18 cellular contexts compared by ENCODE assay signal in genomic region chr17:6366144-6366755, GRCh38.
DNase-seq lines count a peak whose midpoint lies in the region; ATAC-seq and TF ChIP-seq lines count a peak whose summit lies in the region.
"Had no signal": no experiment of that assay in that cellular context is flagged by ENCODE, and none has a peak within 500 bp of the region (broad histone marks: within the 10 kb centered on the region; RNA-seq: fewer than 3 reads in every experiment).

No MANE protein-coding gene starts in this region.

- no peaks in the 10 kb centered on the region for H3K79me2 ChIP-seq in PC-9 (ENCODE audit: low read depth)

- no peak overlapping the region for H3K4me3 ChIP-seq in PC-9
- no peak overlapping the region for H3K4me3 ChIP-seq in fibroblast of villous mesenchyme (ENCODE audit: low read depth, low read length)
- H3K4me3 ChIP-seq in thyroid gland (replicated peaks in 1 of 3), result no peak overlapping the region
- H3K4me3 ChIP-seq: dorsolateral prefrontal cortex, SJCRH30, thoracic aorta had no signal

- peaks cover 19% of the 10 kb centered on the region for H3F3A ChIP-seq in PC-9 (ENCODE audit: insufficient read depth, low read depth)

- intact Hi-C loops in PC-9 (cut with micrococcal nuclease; ENCODE audit: unreplicated experiment), result no loop called here
- intact Hi-C loops in thyroid gland (cut with DNase I), result no loop called here

- no peaks in the 10 kb centered on the region for H4K20me1 ChIP-seq in PC-9 (ENCODE audit: insufficient read depth)

- peaks cover 54% of the 10 kb centered on the region for H3K27me3 Mint-ChIP-seq in activated CD8-positive, alpha-beta memory T cell treated with anti-CD3 and anti-CD28 coated beads, Interleukin-2, amount 10 ng/mL, durations not matched to agents 7 days and 5 days

- H3K27ac ChIP-seq in PC-9, result no peak overlapping the region
- no peak overlapping the region for H3K27ac ChIP-seq in thyroid gland
- H3K27ac ChIP-seq: dorsolateral prefrontal cortex, SJCRH30, thoracic aorta had no signal

- H3K27me3 ChIP-seq in PC-9 (ENCODE audit: insufficient read depth, low read depth) (peaks cover 66% of the 10 kb centered on the region), thyroid gland (no peaks in the 10 kb centered on the region)
- H3K27me3 ChIP-seq: SJCRH30 had no signal

- BruUV-seq in PC-9 (replicated peaks; lab: Mats Ljungman, UMichigan), result no TSS peak

- POLR2A ChIA-PET in PC-9 (lab: Charles Lee; ENCODE audit: unreplicated experiment), result no interaction called here

- H3K9me3 ChIP-seq in PC-9 (ENCODE audit: insufficient read depth, low read depth) (no peaks in the 10 kb centered on the region), thyroid gland (no peaks in the 10 kb centered on the region)
- H3K9me3 ChIP-seq: SJCRH30, thoracic aorta had no signal

- H3K9me2 ChIP-seq in PC-9 (ENCODE audit: insufficient read depth), result no peaks in the 10 kb centered on the region

- no peak for TF ChIP-seq CTCF in PC-9 (conservative IDR thresholded peaks at IDR 0.05)
- no peak for TF ChIP-seq CTCF in fibroblast of villous mesenchyme (IDR thresholded peaks at IDR 0.05; ENCODE audit: insufficient read depth, low read depth, low read length)
- TF ChIP-seq CTCF in thyroid gland (IDR thresholded peaks at IDR 0.05), result no peak

- H3K4me2 ChIP-seq in PC-9, result peak overlapping the region; percentile 38

- H3K4me1 ChIP-seq in PC-9 (replicated peaks; ENCODE audit: insufficient read depth) (peaks cover 19% of the 10 kb centered on the region), thyroid gland (no peaks in the 10 kb centered on the region)
- H3K4me1 ChIP-seq: SJCRH30 had no signal

- H3K27ac Mint-ChIP-seq in activated CD8-positive, alpha-beta memory T cell treated with anti-CD3 and anti-CD28 coated beads, Interleukin-2, amount 10 ng/mL, durations not matched to agents 7 days and 5 days, result no peak overlapping the region
- H3K27ac Mint-ChIP-seq: B cell had no signal

- no peak overlapping the region for H3K4me3 Mint-ChIP-seq in activated CD8-positive, alpha-beta memory T cell treated with anti-CD3 and anti-CD28 coated beads, Interleukin-2, amount 10 ng/mL, durations not matched to agents 7 days and 5 days
- H3K4me3 Mint-ChIP-seq: B cell had no signal

- H3K4me1 Mint-ChIP-seq in activated CD8-positive, alpha-beta memory T cell treated with anti-CD3 and anti-CD28 coated beads, Interleukin-2, amount 10 ng/mL, durations not matched to agents 7 days and 5 days, result peaks cover 13% of the 10 kb centered on the region
- H3K4me1 Mint-ChIP-seq: B cell had no signal

- ATAC-seq in activated CD8-positive, alpha-beta memory T cell treated with anti-CD3 and anti-CD28 coated beads, Interleukin-2, amount 10 ng/mL, durations not matched to agents 7 days and 5 days, result no peak
- ATAC-seq in GM19351 (IDR thresholded peaks at IDR 0.05; ENCODE audit: unreplicated experiment) (no peak), HG02759 (IDR thresholded peaks at IDR 0.05; ENCODE audit: unreplicated experiment) (no peak)

- TF ChIP-seq POLR2A in thyroid gland (IDR thresholded peaks at IDR 0.05), result no peak

- no peaks in the 10 kb centered on the region for H3K36me3 Mint-ChIP-seq in activated CD8-positive, alpha-beta memory T cell treated with anti-CD3 and anti-CD28 coated beads, Interleukin-2, amount 10 ng/mL, durations not matched to agents 7 days and 5 days

- WGBS in thyroid gland, 2 donors, result 41 to 48% methylated on average over 3 of the region's 3 CpGs

- no peaks in the 10 kb centered on the region for H3K9me3 Mint-ChIP-seq in activated CD8-positive, alpha-beta memory T cell treated with anti-CD3 and anti-CD28 coated beads, Interleukin-2, amount 10 ng/mL, durations not matched to agents 7 days and 5 days (ENCODE audit: low read depth)

- CTCF ChIA-PET in activated CD8-positive, alpha-beta memory T cell treated with anti-CD3 and anti-CD28 coated beads, Interleukin-2, amount 10 ng/mL, durations not matched to agents 7 days and 5 days (lab: Charles Lee), result no interaction called here
- CTCF ChIA-PET in PC-9 (lab: Charles Lee), result no interaction called here

- no peak overlapping the region for H2AFZ ChIP-seq in PC-9

- no peaks in the 10 kb centered on the region for H3K36me3 ChIP-seq in PC-9 (ENCODE audit: low read depth)
- H3K36me3 ChIP-seq in thyroid gland, result no peaks in the 10 kb centered on the region
- H3K36me3 ChIP-seq: SJCRH30, thoracic aorta had no signal

- DNase-seq in activated CD8-positive, alpha-beta memory T cell treated with anti-CD3 and anti-CD28 coated beads, Interleukin-2, amount 50 U/mL, for 48 hours, result peak; percentile 38
- DNase-seq in activated CD8-positive, alpha-beta memory T cell treated with anti-CD3 and anti-CD28 coated beads, Interleukin-2, amount 10 ng/mL, durations not matched to agents 7 days and 5 days, result no peak
- DNase-seq in PC-9 (peak in 1 of 2 experiments; percentile 37), fibroblast of villous mesenchyme (ENCODE audit: low read depth) (peak; percentile 11), thyroid gland (peak; percentile 1 to 4)
- no peak for DNase-seq in stimulated activated CD4-positive, alpha-beta T cell treated with anti-CD3 and anti-CD28 coated beads, Interleukin-1b, Interleukin-23, amount 100 ng/mL, for 48 hours
- DNase-seq: activated CD4-positive, CD25-positive, alpha-beta regulatory T cell treated with anti-CD3 and anti-CD28 coated beads, Interleukin-2, amount 50 U/mL, for 72 hours; activated naive CD4-positive, alpha-beta T cell; dorsolateral prefrontal cortex; GF-D8; NCI-H2029; occipital lobe; SJCRH30; stimulated activated CD4-positive, alpha-beta T cell treated with anti-CD3 and anti-CD28 coated beads, Interleukin-4, amount 100 ng/mL, for 1 hour had no signal

Comparison
In these comparisons a context has a peak if more than half of its experiments do, and no peak if none do; other contexts are left out.
1. DNase-seq: peak in activated CD8-positive, alpha-beta memory T cell treated with anti-CD3 and anti-CD28 coated beads, Interleukin-2, amount 50 U/mL, for 48 hours (single experiment), fibroblast of villous mesenchyme (single experiment) and thyroid gland (2 of 2); none in activated CD8-positive, alpha-beta memory T cell treated with anti-CD3 and anti-CD28 coated beads, Interleukin-2, amount 10 ng/mL, durations not matched to agents 7 days and 5 days (single experiment) and stimulated activated CD4-positive, alpha-beta T cell treated with anti-CD3 and anti-CD28 coated beads, Interleukin-1b, Interleukin-23, amount 100 ng/mL, for 48 hours (single experiment).